In the genomic region with DNA sequence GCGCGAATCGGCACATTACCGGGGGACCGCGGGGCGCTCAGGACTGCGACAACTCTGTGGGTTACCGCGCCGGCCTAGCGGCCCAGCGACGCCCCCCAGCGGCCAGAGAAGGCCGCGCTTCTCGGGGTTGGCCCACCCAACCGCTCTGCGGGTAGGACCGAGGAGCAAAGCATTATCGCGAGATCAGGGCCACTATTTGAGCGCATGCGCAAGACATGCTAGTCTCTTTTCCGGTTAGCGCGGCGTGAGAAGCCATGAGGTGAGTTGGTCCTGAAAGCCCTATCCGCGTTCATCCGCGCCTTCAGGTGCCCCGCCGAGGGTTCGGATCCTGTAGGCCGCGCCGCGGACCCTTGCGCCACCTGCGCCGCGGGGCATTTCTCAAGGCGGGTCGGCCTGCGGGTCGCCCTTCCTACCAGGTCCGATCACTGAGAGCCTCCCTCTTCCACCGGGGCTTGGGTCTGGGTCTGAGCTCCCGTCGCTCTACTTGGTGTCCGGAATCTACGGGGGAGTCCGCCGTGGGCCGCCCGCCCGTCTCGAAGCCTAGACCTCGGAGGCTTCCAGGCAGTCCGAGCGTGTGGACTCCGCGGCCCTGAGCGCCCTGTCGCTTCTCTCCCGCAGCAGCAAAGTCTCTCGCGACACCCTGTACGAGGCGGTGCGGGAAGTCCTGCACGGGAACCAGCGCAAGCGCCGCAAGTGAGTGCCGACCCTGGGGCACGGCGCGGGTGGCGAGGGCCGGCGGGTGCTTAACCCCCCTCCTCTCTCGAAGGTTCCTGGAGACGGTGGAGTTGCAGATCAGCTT, we compare ENCODE assay signal across 8 cellular contexts. TPM values are rescaled to one million over a fixed set of nuclear protein-coding genes. Genes with fewer than 3 reads are reported as not detected.
DNase-seq lines count a peak whose midpoint lies in the region; ATAC-seq and TF ChIP-seq lines count a peak whose summit lies in the region.

A gene (plus strand): TSS at position 221 of the 799 bp plus-strand sequence. CDS start 34 bp downstream, at position 255.

- DNase-seq in BJ (ENCODE audit: low read depth) = peak; percentile 79
- DNase-seq in GM19238 (ENCODE audit: insufficient read length, low spot score) = peak; percentile 95
- peak; percentile 91 to 97 for DNase-seq in NCI-H526 (lab: John Stamatoyannopoulos, UW)
- DNase-seq in activated CD4-positive, alpha-beta T cell treated with anti-CD3 and anti-CD28 coated beads, Interleukin-2, amount 10 ng/mL, durations not matched to agents 24 days and 14 days = peak; percentile 98
- DNase-seq in coronary artery (ENCODE audit: low spot score) = peak; percentile 95
- DNase-seq in left lobe of liver (ENCODE audit: low spot score) = peak; percentile 98
- peak; percentile 96 for DNase-seq in stimulated activated CD4-positive, alpha-beta T cell treated with anti-CD3 and anti-CD28 coated beads, Interleukin-2, amount 100 ng/mL, for 4 hours (ENCODE audit: low read depth)

- H3K4me1 Mint-ChIP-seq in activated CD4-positive, alpha-beta T cell treated with anti-CD3 and anti-CD28 coated beads, Interleukin-2, amount 10 ng/mL, durations not matched to agents 24 days and 14 days = peaks cover 39% of the 10 kb centered on the region

- H3K27me3 Mint-ChIP-seq in activated CD4-positive, alpha-beta T cell treated with anti-CD3 and anti-CD28 coated beads, Interleukin-2, amount 10 ng/mL, durations not matched to agents 24 days and 14 days = no peaks in the 10 kb centered on the region

- H3K9me3 Mint-ChIP-seq in activated CD4-positive, alpha-beta T cell treated with anti-CD3 and anti-CD28 coated beads, Interleukin-2, amount 10 ng/mL, durations not matched to agents 24 days and 14 days = no peaks in the 10 kb centered on the region

- POLR2A ChIA-PET in BJ (lab: Charles Lee) = no interaction called here

- ATAC-seq in HG03442 (IDR thresholded peaks at IDR 0.05; ENCODE audit: unreplicated experiment) (peak; percentile 76), left lobe of liver (peak; percentile 91)

- CTCF ChIA-PET in BJ (lab: Yijun Ruan, JAX) = interaction anchor here (0.7 to 3.3 kb wide), 23 partner anchors 10 to 271 kb away, joined by 3 to 22 read pairs (median 4); a partner anchor contains a TSS

- peaks cover 16% of the 10 kb centered on the region for H3K36me3 ChIP-seq in BJ (ENCODE audit: control insufficient read depth, insufficient read depth, low read length)

- no peaks in the 10 kb centered on the region for H3K27me3 ChIP-seq in BJ (ENCODE audit: control insufficient read depth, insufficient read depth, low read length)

- TF ChIP-seq CTCF in BJ (IDR thresholded peaks at IDR 0.05; ENCODE audit: insufficient read depth, low read depth, low read length) (peak; percentile 100), coronary artery (IDR thresholded peaks at IDR 0.05) (peak; percentile 92)

- H3K36me3 Mint-ChIP-seq in activated CD4-positive, alpha-beta T cell treated with anti-CD3 and anti-CD28 coated beads, Interleukin-2, amount 10 ng/mL, durations not matched to agents 24 days and 14 days (ENCODE audit: low read depth) = peaks cover 73% of the 10 kb centered on the region

- peak within 1 kb of the TSS; percentile 97 for H3K4me3 Mint-ChIP-seq in activated CD4-positive, alpha-beta T cell treated with anti-CD3 and anti-CD28 coated beads, Interleukin-2, amount 10 ng/mL, durations not matched to agents 24 days and 14 days

- H3K4me3 ChIP-seq in BJ (ENCODE audit: low read depth, low read length) (peak within 1 kb of the TSS; percentile 80), coronary artery (peak within 1 kb of the TSS; percentile 88)

- H3K27ac ChIP-seq in coronary artery = peak within 1 kb of the TSS; percentile 92

- H3K27ac Mint-ChIP-seq in activated CD4-positive, alpha-beta T cell treated with anti-CD3 and anti-CD28 coated beads, Interleukin-2, amount 10 ng/mL, durations not matched to agents 24 days and 14 days = peak within 1 kb of the TSS; percentile 98

- intact Hi-C loops in activated CD4-positive, alpha-beta T cell treated with anti-CD3 and anti-CD28 coated beads, Interleukin-2, amount 10 ng/mL, durations not matched to agents 24 days and 14 days (cut with micrococcal nuclease) = loop anchor here (1.0 to 5.0 kb wide), 5 partner anchors 16 to 171 kb away; a partner anchor contains a TSS

RNA-seq across cellular contexts. Expression of the gene that starts here (rescaled TPM):
- polyA plus RNA-seq in BJ (2011; rRNA removed) = 2,524 and 2,691 TPM in 2 replicates
- polyA minus RNA-seq in BJ (2011; rRNA and poly(A)+ RNA removed) = 550 and 1,049 TPM in 2 replicates
- 1,702 and 1,710 TPM in 2 replicates for total RNA-seq in activated CD4-positive, alpha-beta T cell treated with anti-CD3 and anti-CD28 coated beads, Interleukin-2, amount 10 ng/mL, durations not matched to agents 24 days and 14 days
- total RNA-seq in left lobe of liver = 411 TPM

Comparison
In these comparisons a context has a peak if more than half of its experiments do, and no peak if none do; other contexts are left out.
1. Peak in every context shown above with its lines: DNase-seq, ATAC-seq, H3K4me3 ChIP-seq and H3K27ac ChIP-seq.